9 cellular contexts compared by ENCODE assay signal in the genomic region with DNA sequence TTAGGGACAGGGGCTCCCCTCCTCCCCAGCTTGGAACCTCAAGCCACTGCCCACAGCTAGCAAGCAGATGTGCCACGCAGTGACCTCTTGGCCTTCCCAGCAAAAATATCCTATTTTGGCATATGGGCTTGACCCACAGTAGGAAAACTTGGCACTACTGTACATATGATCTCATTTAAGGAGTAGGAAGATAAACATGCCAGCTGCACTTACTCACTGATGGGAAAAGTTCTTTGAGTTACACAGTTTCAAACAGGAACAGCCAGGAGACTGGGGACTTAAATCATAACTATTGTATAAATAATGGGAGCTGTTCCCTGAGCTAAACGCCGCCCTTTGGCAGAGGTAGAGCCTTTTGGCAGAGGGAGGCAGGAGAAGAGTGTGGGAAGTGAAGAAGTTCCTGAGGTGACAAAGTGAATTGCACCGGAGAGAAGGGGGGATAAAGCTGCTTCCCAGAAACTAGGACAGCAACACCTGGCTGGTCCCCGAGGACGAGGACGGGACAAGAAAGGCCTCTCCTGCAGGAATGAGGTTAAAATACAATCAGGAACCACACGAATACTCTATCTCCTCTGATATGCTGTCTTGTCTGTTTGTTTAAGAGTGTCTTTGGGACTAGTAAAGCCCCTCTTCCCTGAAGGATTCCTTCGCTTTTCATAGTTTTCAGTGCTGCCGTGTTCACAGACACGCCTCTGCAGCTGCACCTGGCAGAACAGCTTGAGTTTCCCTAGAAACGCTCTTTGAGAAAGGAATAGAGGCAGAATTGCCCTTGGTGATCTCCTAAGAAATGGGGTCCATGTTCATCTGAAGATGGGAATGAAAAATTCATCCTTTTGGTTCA. TPM values are rescaled to one million over a fixed set of nuclear protein-coding genes. Genes with fewer than 3 reads are reported as not detected.
A peak's percentile ranks its signal among the peaks of the same experiment; 100 is the strongest.
DNase-seq lines count a peak whose midpoint lies in the region; ATAC-seq and TF ChIP-seq lines count a peak whose summit lies in the region.
"Had no signal": no experiment of that assay in that cellular context is flagged by ENCODE, and none has a peak within 500 bp of the region (broad histone marks: within the 10 kb centered on the region; RNA-seq: fewer than 3 reads in every experiment).

No MANE protein-coding gene starts in this region.

- no peaks in the 10 kb centered on the region for H4K20me1 ChIP-seq in SK-N-SH (ENCODE audit: insufficient read depth)

- no peak overlapping the region for H3K4me3 Mint-ChIP-seq in activated CD4-positive, alpha-beta memory T cell treated with anti-CD3 and anti-CD28 coated beads, Interleukin-2, amount 10 ng/mL, durations not matched to agents 7 days and 5 days
- H3K4me3 Mint-ChIP-seq: activated T-cell treated with anti-CD3 and anti-CD28 coated beads, Interleukin-2, amount 50 U/mL, for 72 hours had no signal

- peaks cover 15% of the 10 kb centered on the region for H3K27me3 Mint-ChIP-seq in activated CD4-positive, alpha-beta memory T cell treated with anti-CD3 and anti-CD28 coated beads, Interleukin-2, amount 10 ng/mL, durations not matched to agents 7 days and 5 days

- H3K9me2 ChIP-seq in SK-N-SH, result no peaks in the 10 kb centered on the region

- intact Hi-C loops in ovary (cut with DNase I), result no loop called here

- H3F3A ChIP-seq in SK-N-SH (replicated peaks; ENCODE audit: insufficient read depth), result peaks cover 38% of the 10 kb centered on the region

- no peak for TF ChIP-seq POLR2A in ovary (IDR thresholded peaks at IDR 0.05)

- H3K4me2 ChIP-seq in SK-N-SH, result peak overlapping the region; percentile 86

- no peaks in the 10 kb centered on the region for H3K36me3 Mint-ChIP-seq in activated CD4-positive, alpha-beta memory T cell treated with anti-CD3 and anti-CD28 coated beads, Interleukin-2, amount 10 ng/mL, durations not matched to agents 7 days and 5 days (ENCODE audit: low read depth)

- POLR2A ChIA-PET in SK-N-SH (lab: Yijun Ruan, JAX), result no interaction called here
- POLR2A ChIA-PET in activated CD4-positive, alpha-beta memory T cell treated with anti-CD3 and anti-CD28 coated beads, Interleukin-2, amount 10 ng/mL, durations not matched to agents 7 days and 5 days (lab: Charles Lee), result no interaction called here

- H3K9me3 ChIP-seq in SK-N-SH, result no peaks in the 10 kb centered on the region
- H3K9me3 ChIP-seq in ovary, result no peaks in the 10 kb centered on the region
- H3K9me3 ChIP-seq in BE2C, result no peaks in the 10 kb centered on the region

- H2AFZ ChIP-seq in SK-N-SH (ENCODE audit: low read depth), result no peak overlapping the region

- peak; percentile 18 to 92; a peak in 3 of 4 replicates for TF ChIP-seq EP300 in SK-N-SH (IDR thresholded peaks at IDR 0.05; ENCODE audit: borderline replicate concordance in 1 of 2, low read depth in 1 of 2, low read length in 1 of 2)
- TF ChIP-seq EP300 in ovary (IDR thresholded peaks at IDR 0.05), result no peak

- peaks cover 77% of the 10 kb centered on the region for H3K79me2 ChIP-seq in SK-N-SH (ENCODE audit: insufficient read depth)

- H3K4me1 ChIP-seq in SK-N-SH (ENCODE audit: control insufficient read depth in 1 of 2, insufficient read depth in 2 of 2, low read depth in 1 of 2, low read length in 1 of 2) (peaks cover 18 to 32% of the 10 kb centered on the region in 2 experiments), ovary (ENCODE audit: insufficient read depth) (peaks cover 3% of the 10 kb centered on the region), BE2C (peaks cover 16% of the 10 kb centered on the region)

- H3K27ac ChIP-seq in SK-N-SH (ENCODE audit: low read depth in 2 of 2, low read length in 1 of 2) (peak overlapping the region; percentile 64 to 100), ovary (no peak overlapping the region)

- WGBS in SK-N-SH (ENCODE audit: low lambda C conversion rate), result 45% methylated on average over 12 of the region's 12 CpGs
- WGBS in ovary, 3 donors, result 12 to 18% (median 15%) methylated on average over 12 of the region's 12 CpGs

- peak; percentile 83 for DNase-seq in AG20443 (ENCODE audit: low spot score)
- no peak for DNase-seq in SK-N-SH
- DNase-seq in fibroblast of the conjunctiva (ENCODE audit: low read depth), result peak; percentile 53
- peak in 3 of 5 donors; percentile 20 to 54 (median 32) for DNase-seq in ovary
- DNase-seq in GM20000 (ENCODE audit: low spot score), result no peak
- DNase-seq in activated CD4-positive, alpha-beta memory T cell treated with anti-CD3 and anti-CD28 coated beads, Interleukin-2, amount 10 ng/mL, durations not matched to agents 7 days and 5 days, result no peak
- DNase-seq in BE2C, result no peak
- DNase-seq: activated T-cell treated with anti-CD3 and anti-CD28 coated beads, Interleukin-2, amount 50 U/mL, for 72 hours had no signal

- H3K9ac ChIP-seq in SK-N-SH, result peak overlapping the region; percentile 82

- H3K36me3 ChIP-seq in SK-N-SH (replicated peaks in 1 of 2; ENCODE audit: control insufficient read depth in 1 of 2, insufficient read depth in 2 of 2, low read length in 1 of 2), result peaks cover 9 to 27% of the 10 kb centered on the region in 2 experiments
- no peaks in the 10 kb centered on the region for H3K36me3 ChIP-seq in ovary
- peaks cover 23% of the 10 kb centered on the region for H3K36me3 ChIP-seq in BE2C

- H3K4me3 ChIP-seq in SK-N-SH (ENCODE audit: low read depth in 2 of 2, low read length in 1 of 2), result peak overlapping the region in 1 of 2 experiments; percentile 51; a peak in 2 of 4 replicates
- H3K4me3 ChIP-seq in ovary, result peak overlapping the region; percentile 4
- H3K4me3 ChIP-seq in BE2C (ENCODE audit: low read depth, low read length), result no peak overlapping the region

- no peaks in the 10 kb centered on the region for H3K27me3 ChIP-seq in SK-N-SH (ENCODE audit: insufficient read depth)
- no peaks in the 10 kb centered on the region for H3K27me3 ChIP-seq in ovary
- no peaks in the 10 kb centered on the region for H3K27me3 ChIP-seq in BE2C

- TF ChIP-seq RAD21 in SK-N-SH (IDR thresholded peaks at IDR 0.05; ENCODE audit: low read length), result no peak

- TF ChIP-seq CTCF in SK-N-SH (IDR thresholded peaks at IDR 0.05), result no peak
- TF ChIP-seq CTCF in ovary (IDR thresholded peaks at IDR 0.05), result no peak
- no peak for TF ChIP-seq CTCF in GM20000 (IDR thresholded peaks at IDR 0.05; ENCODE audit: extremely low read depth, missing control alignments)
- no peak for TF ChIP-seq CTCF in BE2C (IDR thresholded peaks at IDR 0.05; ENCODE audit: low read depth, low read length)

- H3K4me1 Mint-ChIP-seq in activated CD4-positive, alpha-beta memory T cell treated with anti-CD3 and anti-CD28 coated beads, Interleukin-2, amount 10 ng/mL, durations not matched to agents 7 days and 5 days, result no peaks in the 10 kb centered on the region

- CTCF ChIA-PET in SK-N-SH (lab: Yijun Ruan, JAX), result interaction anchor here (0.9 to 1.2 kb wide), 2 partner anchors 14 to 75 kb away, joined by 3 to 4 read pairs; no protein-coding TSS in a partner anchor
- CTCF ChIA-PET in activated CD4-positive, alpha-beta memory T cell treated with anti-CD3 and anti-CD28 coated beads, Interleukin-2, amount 10 ng/mL, durations not matched to agents 7 days and 5 days (lab: Charles Lee), result no interaction called here

- no peak overlapping the region for H3K27ac Mint-ChIP-seq in activated CD4-positive, alpha-beta memory T cell treated with anti-CD3 and anti-CD28 coated beads, Interleukin-2, amount 10 ng/mL, durations not matched to agents 7 days and 5 days
- H3K27ac Mint-ChIP-seq: activated T-cell treated with anti-CD3 and anti-CD28 coated beads, Interleukin-2, amount 50 U/mL, for 72 hours had no signal

- no peak for ATAC-seq in HG02763 (IDR thresholded peaks at IDR 0.05; ENCODE audit: unreplicated experiment)
- ATAC-seq: activated T-cell treated with anti-CD3 and anti-CD28 coated beads, Interleukin-2, amount 50 U/mL, for 72 hours had no signal

- no peaks in the 10 kb centered on the region for H3K9me3 Mint-ChIP-seq in activated CD4-positive, alpha-beta memory T cell treated with anti-CD3 and anti-CD28 coated beads, Interleukin-2, amount 10 ng/mL, durations not matched to agents 7 days and 5 days
- H3K9me3 Mint-ChIP-seq: activated T-cell treated with anti-CD3 and anti-CD28 coated beads, Interleukin-2, amount 50 U/mL, for 72 hours had no signal

TF ChIP-seq in SK-N-SH, 30 proteins besides CTCF, POLR2A, EP300 and RAD21 (continues in another document):
- TF ChIP-seq POLR2AphosphoS5 (IDR thresholded peaks at IDR 0.05; ENCODE audit: low read depth, low read length), result peak; percentile 77; the same call in 1 of the 2 replicates
- peak; percentile 83; the same call in 1 of the 2 replicates for TF ChIP-seq TEAD4 (IDR thresholded peaks at IDR 0.05; ENCODE audit: borderline replicate concordance, insufficient read depth)
- TF ChIP-seq, protein P1, sequence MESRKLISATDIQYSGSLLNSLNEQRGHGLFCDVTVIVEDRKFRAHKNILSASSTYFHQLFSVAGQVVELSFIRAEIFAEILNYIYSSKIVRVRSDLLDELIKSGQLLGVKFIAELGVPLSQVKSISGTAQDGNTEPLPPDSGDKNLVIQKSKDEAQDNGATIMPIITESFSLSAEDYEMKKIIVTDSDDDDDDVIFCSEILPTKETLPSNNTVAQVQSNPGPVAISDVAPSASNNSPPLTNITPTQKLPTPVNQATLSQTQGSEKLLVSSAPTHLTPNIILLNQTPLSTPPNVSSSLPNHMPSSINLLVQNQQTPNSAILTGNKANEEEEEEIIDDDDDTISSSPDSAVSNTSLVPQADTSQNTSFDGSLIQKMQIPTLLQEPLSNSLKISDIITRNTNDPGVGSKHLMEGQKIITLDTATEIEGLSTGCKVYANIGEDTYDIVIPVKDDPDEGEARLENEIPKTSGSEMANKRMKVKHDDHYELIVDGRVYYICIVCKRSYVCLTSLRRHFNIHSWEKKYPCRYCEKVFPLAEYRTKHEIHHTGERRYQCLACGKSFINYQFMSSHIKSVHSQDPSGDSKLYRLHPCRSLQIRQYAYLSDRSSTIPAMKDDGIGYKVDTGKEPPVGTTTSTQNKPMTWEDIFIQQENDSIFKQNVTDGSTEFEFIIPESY (IDR thresholded peaks at IDR 0.05; ENCODE audit: borderline replicate concordance, low read depth), result peak; percentile 63
- peak; percentile 96 for TF ChIP-seq RXRA (IDR thresholded peaks at IDR 0.05; ENCODE audit: borderline replicate concordance, low read depth)
- TF ChIP-seq GATA2 (CRISPR knock-in tag; IDR thresholded peaks at IDR 0.05), result no peak

RNA-seq across cellular contexts. Expression of a gene that starts 5.9 kb away (rescaled TPM):
- polyA plus RNA-seq in SK-N-SH (2012; rRNA removed) (5.9 and 7.8 TPM in 2 replicates), ovary (1 to 10 TPM; 3.2 to 6.5 TPM)
- polyA plus RNA-seq in SK-N-SH (2012; cell fraction: cytosol; rRNA removed), result 8.4 and 10.4 TPM in 2 replicates
- polyA plus RNA-seq in SK-N-SH (2012; cell fraction: nucleus; rRNA removed), result 15.7 and 17.5 TPM in 2 replicates
- total RNA-seq in ovary, result 10 to 100 TPM; 10.6 to 16.9 (median 13.0) TPM
- 10 to 100 TPM; 17.7 to 20.8 TPM for total RNA-seq in activated CD4-positive, alpha-beta memory T cell treated with anti-CD3 and anti-CD28 coated beads, Interleukin-2, amount 10 ng/mL, durations not matched to agents 7 days and 5 days
- 11.4 TPM for polyA plus RNA-seq in BE2C (2012; ENCODE audit: insufficient read depth, insufficient read length, low read depth)

Comparison
In these comparisons a context has a peak if more than half of its experiments do, and no peak if none do; other contexts are left out.
1. DNase-seq: peak in AG20443 (single experiment), fibroblast of the conjunctiva (single experiment) and ovary (3 of 5); none in SK-N-SH (single experiment), GM20000 (single experiment), activated CD4-positive, alpha-beta memory T cell treated with anti-CD3 and anti-CD28 coated beads, Interleukin-2, amount 10 ng/mL, durations not matched to agents 7 days and 5 days (single experiment) and BE2C (single experiment).
2. H3K27ac ChIP-seq: peak in SK-N-SH (2 of 2); none in ovary (0 of 2).